ENCODE assay signal across 2 cellular contexts in genomic region chr1:36879613-36880012, GRCh38.
TF ChIP-seq lines count a peak whose summit lies in the region.

No MANE protein-coding gene starts in this region.

TF ChIP-seq in SK-N-SH, 30 proteins besides CTCF, POLR2A, EP300 and RAD21 (continued from another document):
- TF ChIP-seq PBX3 (IDR thresholded peaks at IDR 0.05) (no peak), FOSL2 (IDR thresholded peaks at IDR 0.05; ENCODE audit: borderline replicate concordance, low read depth) (no peak), SMC3 (IDR thresholded peaks at IDR 0.05; ENCODE audit: low read depth, low read length) (no peak), GABPA (IDR thresholded peaks at IDR 0.05; ENCODE audit: low read depth) (no peak)

TF ChIP-seq in SK-N-SH treated with all-trans-retinoic acid at 6 μM for 48 hours, 23 proteins besides CTCF, POLR2A, EP300 and RAD21 (continued from another document):
- TF ChIP-seq TSHZ2 (CRISPR knock-in tag; IDR thresholded peaks at IDR 0.05) (no peak), ZNF8 (CRISPR knock-in tag; IDR thresholded peaks at IDR 0.05) (no peak), ZFP30 (CRISPR knock-in tag; IDR thresholded peaks at IDR 0.05) (no peak), ZNF70 (CRISPR knock-in tag; IDR thresholded peaks at IDR 0.05) (no peak), RARB (CRISPR knock-in tag; IDR thresholded peaks at IDR 0.05) (no peak)
